ENCODE assay signal across 1 cellular context in the genomic region with DNA sequence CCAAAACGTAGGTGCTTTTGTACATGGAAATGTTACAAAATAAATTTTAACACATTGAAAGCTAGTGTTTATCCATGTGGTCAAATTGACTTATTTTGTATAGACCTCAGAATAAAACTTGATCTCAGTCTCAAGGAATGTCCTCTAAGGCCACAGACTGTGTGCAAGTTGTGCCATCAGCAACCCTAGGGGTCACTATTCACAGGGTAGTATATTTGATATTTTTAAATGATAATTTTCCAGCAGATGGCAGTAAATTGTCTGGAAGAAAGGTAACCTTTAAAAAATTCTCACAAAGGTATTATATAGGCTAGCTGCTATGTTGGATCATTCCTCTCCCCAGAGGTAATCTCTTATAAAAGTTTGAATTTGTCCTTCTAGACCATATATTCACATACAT.
TF ChIP-seq lines count a peak whose summit lies in the region.

No MANE protein-coding gene starts in this region.

TF ChIP-seq in HepG2, 621 proteins besides CTCF, POLR2A, EP300 and RAD21 (continued from another document):
- TF ChIP-seq, protein P1, sequence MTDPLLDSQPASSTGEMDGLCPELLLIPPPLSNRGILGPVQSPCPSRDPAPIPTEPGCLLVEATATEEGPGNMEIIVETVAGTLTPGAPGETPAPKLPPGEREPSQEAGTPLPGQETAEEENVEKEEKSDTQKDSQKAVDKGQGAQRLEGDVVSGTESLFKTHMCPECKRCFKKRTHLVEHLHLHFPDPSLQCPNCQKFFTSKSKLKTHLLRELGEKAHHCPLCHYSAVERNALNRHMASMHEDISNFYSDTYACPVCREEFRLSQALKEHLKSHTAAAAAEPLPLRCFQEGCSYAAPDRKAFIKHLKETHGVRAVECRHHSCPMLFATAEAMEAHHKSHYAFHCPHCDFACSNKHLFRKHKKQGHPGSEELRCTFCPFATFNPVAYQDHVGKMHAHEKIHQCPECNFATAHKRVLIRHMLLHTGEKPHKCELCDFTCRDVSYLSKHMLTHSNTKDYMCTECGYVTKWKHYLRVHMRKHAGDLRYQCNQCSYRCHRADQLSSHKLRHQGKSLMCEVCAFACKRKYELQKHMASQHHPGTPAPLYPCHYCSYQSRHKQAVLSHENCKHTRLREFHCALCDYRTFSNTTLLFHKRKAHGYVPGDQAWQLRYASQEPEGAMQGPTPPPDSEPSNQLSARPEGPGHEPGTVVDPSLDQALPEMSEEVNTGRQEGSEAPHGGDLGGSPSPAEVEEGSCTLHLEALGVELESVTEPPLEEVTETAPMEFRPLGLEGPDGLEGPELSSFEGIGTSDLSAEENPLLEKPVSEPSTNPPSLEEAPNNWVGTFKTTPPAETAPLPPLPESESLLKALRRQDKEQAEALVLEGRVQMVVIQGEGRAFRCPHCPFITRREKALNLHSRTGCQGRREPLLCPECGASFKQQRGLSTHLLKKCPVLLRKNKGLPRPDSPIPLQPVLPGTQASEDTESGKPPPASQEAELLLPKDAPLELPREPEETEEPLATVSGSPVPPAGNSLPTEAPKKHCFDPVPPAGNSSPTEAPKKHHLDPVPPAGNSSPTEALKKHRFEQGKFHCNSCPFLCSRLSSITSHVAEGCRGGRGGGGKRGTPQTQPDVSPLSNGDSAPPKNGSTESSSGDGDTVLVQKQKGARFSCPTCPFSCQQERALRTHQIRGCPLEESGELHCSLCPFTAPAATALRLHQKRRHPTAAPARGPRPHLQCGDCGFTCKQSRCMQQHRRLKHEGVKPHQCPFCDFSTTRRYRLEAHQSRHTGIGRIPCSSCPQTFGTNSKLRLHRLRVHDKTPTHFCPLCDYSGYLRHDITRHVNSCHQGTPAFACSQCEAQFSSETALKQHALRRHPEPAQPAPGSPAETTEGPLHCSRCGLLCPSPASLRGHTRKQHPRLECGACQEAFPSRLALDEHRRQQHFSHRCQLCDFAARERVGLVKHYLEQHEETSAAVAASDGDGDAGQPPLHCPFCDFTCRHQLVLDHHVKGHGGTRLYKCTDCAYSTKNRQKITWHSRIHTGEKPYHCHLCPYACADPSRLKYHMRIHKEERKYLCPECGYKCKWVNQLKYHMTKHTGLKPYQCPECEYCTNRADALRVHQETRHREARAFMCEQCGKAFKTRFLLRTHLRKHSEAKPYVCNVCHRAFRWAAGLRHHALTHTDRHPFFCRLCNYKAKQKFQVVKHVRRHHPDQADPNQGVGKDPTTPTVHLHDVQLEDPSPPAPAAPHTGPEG (CRISPR knock-in tag; IDR thresholded peaks at IDR 0.05) = no peak
- TF ChIP-seq, protein P2, sequence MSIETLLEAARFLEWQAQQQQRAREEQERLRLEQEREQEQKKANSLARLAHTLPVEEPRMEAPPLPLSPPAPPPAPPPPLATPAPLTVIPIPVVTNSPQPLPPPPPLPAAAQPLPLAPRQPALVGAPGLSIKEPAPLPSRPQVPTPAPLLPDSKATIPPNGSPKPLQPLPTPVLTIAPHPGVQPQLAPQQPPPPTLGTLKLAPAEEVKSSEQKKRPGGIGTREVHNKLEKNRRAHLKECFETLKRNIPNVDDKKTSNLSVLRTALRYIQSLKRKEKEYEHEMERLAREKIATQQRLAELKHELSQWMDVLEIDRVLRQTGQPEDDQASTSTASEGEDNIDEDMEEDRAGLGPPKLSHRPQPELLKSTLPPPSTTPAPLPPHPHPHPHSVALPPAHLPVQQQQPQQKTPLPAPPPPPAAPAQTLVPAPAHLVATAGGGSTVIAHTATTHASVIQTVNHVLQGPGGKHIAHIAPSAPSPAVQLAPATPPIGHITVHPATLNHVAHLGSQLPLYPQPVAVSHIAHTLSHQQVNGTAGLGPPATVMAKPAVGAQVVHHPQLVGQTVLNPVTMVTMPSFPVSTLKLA (IDR thresholded peaks at IDR 0.05) = no peak
- no peak for TF ChIP-seq PHB2 (IDR thresholded peaks at IDR 0.05; ENCODE audit: partially characterized antibody)
- TF ChIP-seq STAG1 (CRISPR knock-in tag; IDR thresholded peaks at IDR 0.05) = peak; percentile 42; the same call in 1 of the 2 replicates
- TF ChIP-seq, protein P3, sequence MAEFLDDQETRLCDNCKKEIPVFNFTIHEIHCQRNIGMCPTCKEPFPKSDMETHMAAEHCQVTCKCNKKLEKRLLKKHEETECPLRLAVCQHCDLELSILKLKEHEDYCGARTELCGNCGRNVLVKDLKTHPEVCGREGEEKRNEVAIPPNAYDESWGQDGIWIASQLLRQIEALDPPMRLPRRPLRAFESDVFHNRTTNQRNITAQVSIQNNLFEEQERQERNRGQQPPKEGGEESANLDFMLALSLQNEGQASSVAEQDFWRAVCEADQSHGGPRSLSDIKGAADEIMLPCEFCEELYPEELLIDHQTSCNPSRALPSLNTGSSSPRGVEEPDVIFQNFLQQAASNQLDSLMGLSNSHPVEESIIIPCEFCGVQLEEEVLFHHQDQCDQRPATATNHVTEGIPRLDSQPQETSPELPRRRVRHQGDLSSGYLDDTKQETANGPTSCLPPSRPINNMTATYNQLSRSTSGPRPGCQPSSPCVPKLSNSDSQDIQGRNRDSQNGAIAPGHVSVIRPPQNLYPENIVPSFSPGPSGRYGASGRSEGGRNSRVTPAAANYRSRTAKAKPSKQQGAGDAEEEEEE (CRISPR knock-in tag; IDR thresholded peaks at IDR 0.05; ENCODE audit: borderline replicate concordance) = no peak
- TF ChIP-seq KLF9 (CRISPR knock-in tag; IDR thresholded peaks at IDR 0.05; ENCODE audit: low read depth) = no peak
- TF ChIP-seq ZNF383 (CRISPR knock-in tag; IDR thresholded peaks at IDR 0.05; ENCODE audit: borderline replicate concordance) = no peak
- no peak for TF ChIP-seq ZNF572 (CRISPR knock-in tag; IDR thresholded peaks at IDR 0.05)
